In the genomic region with DNA sequence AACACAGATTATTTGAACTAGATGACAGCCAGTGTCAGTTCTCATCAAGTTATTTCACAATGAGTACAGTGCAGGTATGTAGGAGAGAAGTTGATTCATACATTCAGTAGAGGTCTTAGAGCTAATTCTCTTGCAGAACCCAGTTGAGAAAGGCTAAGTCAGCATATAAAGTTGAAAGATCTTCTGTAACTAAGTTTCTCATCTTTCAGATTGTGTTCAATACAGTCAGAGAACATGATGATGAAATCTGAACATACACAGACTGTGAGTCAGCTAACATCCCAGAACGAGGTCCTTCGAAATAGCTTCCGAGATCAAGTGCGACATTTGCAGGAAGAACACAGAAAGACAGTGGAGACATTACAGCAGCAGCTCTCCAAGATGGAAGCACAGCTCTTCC, we compare ENCODE assay signal across 14 cellular contexts. TPM values are rescaled to one million over a fixed set of nuclear protein-coding genes. Genes with fewer than 3 reads are reported as not detected.
DNase-seq lines count a peak whose midpoint lies in the region; ATAC-seq and TF ChIP-seq lines count a peak whose summit lies in the region.
"Had no signal": no experiment of that assay in that cellular context is flagged by ENCODE, and none has a peak within 500 bp of the region (broad histone marks: within the 10 kb centered on the region; RNA-seq: fewer than 3 reads in every experiment).

No MANE protein-coding gene starts in this region.

- BruUV-seq in MCF 10A (replicated peaks; lab: Mats Ljungman, UMichigan): no TSS peak

- H3K27me3 Mint-ChIP-seq in MCF 10A (ENCODE audit: insufficient read depth, unreplicated experiment): no peaks in the 10 kb centered on the region
- no peaks in the 10 kb centered on the region for H3K27me3 Mint-ChIP-seq in CD4-positive, alpha-beta memory T cell
- no peaks in the 10 kb centered on the region for H3K27me3 Mint-ChIP-seq in naive thymus-derived CD4-positive, alpha-beta T cell
- H3K27me3 Mint-ChIP-seq: memory B cell had no signal

- H3K36me3 Mint-ChIP-seq in MCF 10A (ENCODE audit: insufficient read depth, unreplicated experiment): peaks cover 58% of the 10 kb centered on the region
- H3K36me3 Mint-ChIP-seq in CD4-positive, alpha-beta memory T cell: peaks cover 46 to 76% of the 10 kb centered on the region in 2 donors
- peaks cover 0 to 44% (median 22%) of the 10 kb centered on the region in 5 donors for H3K36me3 Mint-ChIP-seq in naive thymus-derived CD4-positive, alpha-beta T cell

- no peak for TF ChIP-seq POLR2A in breast epithelium (IDR thresholded peaks at IDR 0.05)

- no peak overlapping the region for H3K4me3 ChIP-seq in breast epithelium
- no peak overlapping the region for H3K4me3 ChIP-seq in astrocyte of the cerebellum (ENCODE audit: low read depth, low read length)
- H3K4me3 ChIP-seq in CD4-positive, alpha-beta memory T cell (ENCODE audit: low read length in 2 of 2): no peak overlapping the region
- H3K4me3 ChIP-seq in naive thymus-derived CD4-positive, alpha-beta T cell (ENCODE audit: low read length): no peak overlapping the region
- H3K4me3 ChIP-seq: BLaER1 treated with 17β-estradiol and CSF1 and Interleukin-3, amounts not matched to agents 10 nM and 100 nM had no signal

- H3K27ac ChIP-seq in breast epithelium: no peak overlapping the region
- no peak overlapping the region for H3K27ac ChIP-seq in CD4-positive, alpha-beta memory T cell (ENCODE audit: low read depth, low read length)
- no peak overlapping the region for H3K27ac ChIP-seq in naive thymus-derived CD4-positive, alpha-beta T cell (ENCODE audit: low read depth, low read length)
- H3K27ac ChIP-seq: BLaER1 treated with 17β-estradiol and CSF1 and Interleukin-3, amounts not matched to agents 10 nM and 100 nM had no signal

- TF ChIP-seq CTCF in MCF 10A (IDR thresholded peaks at IDR 0.05; ENCODE audit: unreplicated experiment) (no peak), breast epithelium (IDR thresholded peaks at IDR 0.05) (no peak), astrocyte of the cerebellum (IDR thresholded peaks at IDR 0.05; ENCODE audit: low read depth, low read length, missing control alignments) (no peak)

- CTCF ChIA-PET in MCF 10A (lab: Yijun Ruan, JAX): interaction anchor here (0.6 to 2.0 kb wide), 8 partner anchors 17 to 141 kb away, joined by 3 to 11 read pairs (median 4); no protein-coding TSS in a partner anchor
- CTCF ChIA-PET in CD4-positive, alpha-beta memory T cell (lab: Charles Lee; ENCODE audit: partially characterized antibody): no interaction called here
- CTCF ChIA-PET in naive thymus-derived CD4-positive, alpha-beta T cell (lab: Charles Lee): no interaction called here

- peak overlapping the region; percentile 6 for H3K4me3 Mint-ChIP-seq in MCF 10A (ENCODE audit: unreplicated experiment)
- H3K4me3 Mint-ChIP-seq in CD4-positive, alpha-beta memory T cell: no peak overlapping the region
- no peak overlapping the region for H3K4me3 Mint-ChIP-seq in naive thymus-derived CD4-positive, alpha-beta T cell
- H3K4me3 Mint-ChIP-seq: memory B cell had no signal

- H3K27me3 ChIP-seq in breast epithelium: no peaks in the 10 kb centered on the region
- no peaks in the 10 kb centered on the region for H3K27me3 ChIP-seq in CD4-positive, alpha-beta memory T cell (ENCODE audit: insufficient read depth, low read length)
- H3K27me3 ChIP-seq in naive thymus-derived CD4-positive, alpha-beta T cell (ENCODE audit: control insufficient read depth in 2 of 2, insufficient read depth in 2 of 2, low read length in 2 of 2): no peaks in the 10 kb centered on the region
- H3K27me3 ChIP-seq: BLaER1 treated with 17β-estradiol and CSF1 and Interleukin-3, amounts not matched to agents 10 nM and 100 nM had no signal

- in situ Hi-C loops in astrocyte of the cerebellum (cut with HindIII; ENCODE audit: low sequenced_read_pairs): no loop called here

- POLR2A ChIA-PET in MCF 10A (lab: Yijun Ruan, JAX): interaction anchor here (0.7 to 3.4 kb wide), 15 partner anchors 8 to 276 kb away, joined by 3 to 32 read pairs (median 3); partner anchors contain the start of genes GCC2, LIMS1 and RANBP2
- POLR2A ChIA-PET in CD4-positive, alpha-beta memory T cell (lab: Charles Lee; ENCODE audit: partially characterized antibody): no interaction called here
- POLR2A ChIA-PET in naive thymus-derived CD4-positive, alpha-beta T cell (lab: Charles Lee): interaction anchor here (0.9 kb wide), 1 partner anchor 42 kb away, joined by 3 read pairs; no protein-coding TSS in a partner anchor

- intact Hi-C loops in MCF 10A (cut with micrococcal nuclease): loop anchor here (2.0 to 5.0 kb wide), 4 partner anchors 40 to 145 kb away; no protein-coding TSS in a partner anchor
- intact Hi-C loops in breast epithelium (cut with DNase I; ENCODE audit: low total_unique reads): no loop called here
- intact Hi-C loops in CD4-positive, alpha-beta memory T cell (cut with micrococcal nuclease): no loop called here
- intact Hi-C loops in naive thymus-derived CD4-positive, alpha-beta T cell (cut with micrococcal nuclease): no loop called here

- DNase-seq in MCF 10A (ENCODE audit: unreplicated experiment) (peak; percentile 90), breast epithelium (ENCODE audit: low spot score in 2 of 2) (no peak), astrocyte of the cerebellum (ENCODE audit: low read depth) (peak; percentile 64), islet precursor cell (peak; percentile 68), hypothalamus (lab: John Stamatoyannopoulos, UW) (no peak)
- no peak for DNase-seq in activated CD8-positive, alpha-beta memory T cell treated with anti-CD3 and anti-CD28 coated beads, Interleukin-2, amount 50 U/mL, for 4 hours
- no peak for DNase-seq in CD4-positive, alpha-beta memory T cell
- no peak for DNase-seq in naive thymus-derived CD4-positive, alpha-beta T cell
- DNase-seq: activated naive CD4-positive, alpha-beta T cell treated with Interleukin-2 at 50 U/mL for 16 hours; stimulated activated CD4-positive, alpha-beta T cell treated with anti-CD3 and anti-CD28 coated beads, Interleukin-12 subunit alpha, Interleukin-12 subunit beta, amount 100 ng/mL, for 4 hours; stimulated activated naive CD4-positive, alpha-beta T cell treated with Interleukin-2 at 50 U/mL for 16 hours; T-helper 9 cell had no signal

- no peak overlapping the region for H3K27ac Mint-ChIP-seq in MCF 10A (ENCODE audit: low read depth, unreplicated experiment)
- H3K27ac Mint-ChIP-seq in CD4-positive, alpha-beta memory T cell: peak overlapping the region in 1 of 7 donors; percentile 57
- peak overlapping the region in 2 of 9 donors; percentile 8 to 51 for H3K27ac Mint-ChIP-seq in naive thymus-derived CD4-positive, alpha-beta T cell
- H3K27ac Mint-ChIP-seq: memory B cell had no signal

- H3K4me1 Mint-ChIP-seq in MCF 10A (ENCODE audit: insufficient read depth, unreplicated experiment): peaks cover 11% of the 10 kb centered on the region
- H3K4me1 Mint-ChIP-seq in CD4-positive, alpha-beta memory T cell: peaks cover 0 to 2% (median under 1%) of the 10 kb centered on the region in 4 donors
- peaks cover 0 to 5% (median 0%) of the 10 kb centered on the region in 7 donors for H3K4me1 Mint-ChIP-seq in naive thymus-derived CD4-positive, alpha-beta T cell
- H3K4me1 Mint-ChIP-seq: memory B cell had no signal

- no peaks in the 10 kb centered on the region for H3K9me3 Mint-ChIP-seq in MCF 10A (ENCODE audit: unreplicated experiment)
- no peaks in the 10 kb centered on the region for H3K9me3 Mint-ChIP-seq in CD4-positive, alpha-beta memory T cell
- no peaks in the 10 kb centered on the region for H3K9me3 Mint-ChIP-seq in naive thymus-derived CD4-positive, alpha-beta T cell
- H3K9me3 Mint-ChIP-seq: memory B cell had no signal

- no peaks in the 10 kb centered on the region for H3K36me3 ChIP-seq in breast epithelium
- peaks cover 35% of the 10 kb centered on the region for H3K36me3 ChIP-seq in CD4-positive, alpha-beta memory T cell (ENCODE audit: insufficient read depth, low read length)
- peaks cover 26 to 47% (median 28%) of the 10 kb centered on the region in 3 experiments for H3K36me3 ChIP-seq in naive thymus-derived CD4-positive, alpha-beta T cell (ENCODE audit: control insufficient read depth in 2 of 3, insufficient read depth in 3 of 3, low read length in 3 of 3)

- H3K4me1 ChIP-seq in breast epithelium: no peaks in the 10 kb centered on the region
- H3K4me1 ChIP-seq in CD4-positive, alpha-beta memory T cell (ENCODE audit: insufficient read depth, low read length): no peaks in the 10 kb centered on the region
- no peaks in the 10 kb centered on the region for H3K4me1 ChIP-seq in naive thymus-derived CD4-positive, alpha-beta T cell (ENCODE audit: control insufficient read depth in 2 of 2, insufficient read depth in 2 of 2, low read length in 2 of 2)
- H3K4me1 ChIP-seq: BLaER1 treated with 17β-estradiol and CSF1 and Interleukin-3, amounts not matched to agents 10 nM and 100 nM had no signal

- no peak for ATAC-seq in naive thymus-derived CD4-positive, alpha-beta T cell

- H3K9me3 ChIP-seq in breast epithelium: no peaks in the 10 kb centered on the region
- H3K9me3 ChIP-seq in CD4-positive, alpha-beta memory T cell (ENCODE audit: control insufficient read depth in 1 of 2, low read length in 2 of 2): no peaks in the 10 kb centered on the region
- H3K9me3 ChIP-seq in naive thymus-derived CD4-positive, alpha-beta T cell (ENCODE audit: control insufficient read depth in 2 of 3, low read length in 3 of 3): no peaks in the 10 kb centered on the region
- H3K9me3 ChIP-seq: BLaER1 treated with 17β-estradiol and CSF1 and Interleukin-3, amounts not matched to agents 10 nM and 100 nM had no signal

RNA-seq across cellular contexts. Expression of gene LIMS1, which starts 41.9 kb away (rescaled TPM):
- total RNA-seq in MCF 10A (2022): 70.9 and 74.9 TPM in 2 replicates
- total RNA-seq in breast epithelium: 100 to 1,000 TPM in 1 of 3 donors, 10 to 100 TPM in 2; 66.5 to 123 (median 93.1) TPM
- 100 to 1,000 TPM; 126 to 130 TPM for total RNA-seq in CD4-positive, alpha-beta memory T cell
- polyA plus RNA-seq in CD4-positive, alpha-beta memory T cell: 100 to 1,000 TPM; 242 to 286 TPM
- total RNA-seq in naive thymus-derived CD4-positive, alpha-beta T cell: 10 to 100 TPM; 25.3 to 75.3 (median 49.9) TPM
- 10 to 100 TPM; 53.5 to 56.7 TPM for polyA plus RNA-seq in naive thymus-derived CD4-positive, alpha-beta T cell

RNA-seq across cellular contexts. Expression of gene GCC2, which starts 43.4 kb away (rescaled TPM):
- 29.8 and 39.7 TPM in 2 replicates for total RNA-seq in MCF 10A (2022)
- 10 to 100 TPM; 26.4 to 97.6 (median 63.3) TPM for total RNA-seq in breast epithelium
- total RNA-seq in CD4-positive, alpha-beta memory T cell: 100 to 1,000 TPM; 209 to 232 TPM
- 10 to 100 TPM; 13.7 to 96.6 TPM for polyA plus RNA-seq in CD4-positive, alpha-beta memory T cell
- total RNA-seq in naive thymus-derived CD4-positive, alpha-beta T cell: 100 to 1,000 TPM in 4 of 5 experiments, 10 to 100 TPM in 1; 45.3 to 229 (median 117) TPM
- 100 to 1,000 TPM in 1 of 2 donors, 10 to 100 TPM in 1; 84.8 to 100 TPM for polyA plus RNA-seq in naive thymus-derived CD4-positive, alpha-beta T cell

Comparison
In these comparisons a context has a peak if more than half of its experiments do, and no peak if none do; other contexts are left out.
1. DNase-seq: peak in MCF 10A (single experiment), astrocyte of the cerebellum (single experiment) and islet precursor cell (single experiment); none in breast epithelium (0 of 2), activated CD8-positive, alpha-beta memory T cell treated with anti-CD3 and anti-CD28 coated beads, Interleukin-2, amount 50 U/mL, for 4 hours (single experiment), CD4-positive, alpha-beta memory T cell (0 of 5), naive thymus-derived CD4-positive, alpha-beta T cell (0 of 9) and hypothalamus (0 of 51).